Comparison of ENCODE assay signal across 13 cellular contexts in genomic region chr1:10734900-10735602, GRCh38.
DNase-seq lines count a peak whose midpoint lies in the region; ATAC-seq and TF ChIP-seq lines count a peak whose summit lies in the region.
"Had no signal": no experiment of that assay in that cellular context is flagged by ENCODE, and none has a peak within 500 bp of the region (broad histone marks: within the 10 kb centered on the region; RNA-seq: fewer than 3 reads in every experiment).

No MANE protein-coding gene starts in this region.

- no peak for TF ChIP-seq CTCF in coronary artery (IDR thresholded peaks at IDR 0.05)

- DNase-seq in NCI-H345 (lab: John Stamatoyannopoulos, UW) (peak; percentile 16), NCI-H345 treated with DMSO at 0.1 percent for 48 hours (lab: John Stamatoyannopoulos, UW; ENCODE audit: unreplicated experiment) (no peak), iPS-NIHi11 (ENCODE audit: low spot score) (peak; percentile 78), superior temporal gyrus (ENCODE audit: extremely low spot score) (peak; percentile 13), coronary artery (ENCODE audit: low spot score) (no peak)
- no peak for DNase-seq in activated effector memory CD4-positive, alpha-beta T cell treated with Interleukin-2 at 50 U/mL for 16 hours
- DNase-seq: activated CD8-positive, alpha-beta memory T cell treated with anti-CD3 and anti-CD28 coated beads, Interleukin-2, amount 10 ng/mL, durations not matched to agents 7 days and 5 days; T1000; transverse colon had no signal

- no peak overlapping the region for H3K27ac ChIP-seq in coronary artery
- H3K27ac ChIP-seq: gastroesophageal sphincter, transverse colon had no signal

- no peak overlapping the region for H3K4me3 ChIP-seq in coronary artery
- H3K4me3 ChIP-seq: gastroesophageal sphincter, transverse colon had no signal

- ATAC-seq in SK-N-SH treated with all-trans-retinoic acid at 6 μM for 48 hours: peak; percentile 34
- no peak for ATAC-seq in HG02981 (IDR thresholded peaks at IDR 0.05; ENCODE audit: unreplicated experiment)
- ATAC-seq: activated CD8-positive, alpha-beta memory T cell treated with anti-CD3 and anti-CD28 coated beads, Interleukin-2, amount 10 ng/mL, durations not matched to agents 7 days and 5 days; gastroesophageal sphincter; Panc1 had no signal

TF ChIP-seq in SK-N-SH treated with all-trans-retinoic acid at 6 μM for 48 hours, 23 proteins besides CTCF, POLR2A, EP300 and RAD21:
- no peak for TF ChIP-seq TOX (CRISPR knock-in tag; IDR thresholded peaks at IDR 0.05; ENCODE audit: borderline replicate concordance)
- no peak for TF ChIP-seq SNAI2 (CRISPR knock-in tag; IDR thresholded peaks at IDR 0.05)
- TF ChIP-seq ZNF565 (CRISPR knock-in tag; conservative IDR thresholded peaks at IDR 0.05; ENCODE audit: low read depth): no peak
- TF ChIP-seq ZC3H10 (CRISPR knock-in tag; IDR thresholded peaks at IDR 0.05): no peak
- no peak for TF ChIP-seq OSR1 (CRISPR knock-in tag; IDR thresholded peaks at IDR 0.05)
- no peak for TF ChIP-seq BACH2 (CRISPR knock-in tag; IDR thresholded peaks at IDR 0.05; ENCODE audit: borderline replicate concordance)
- no peak for TF ChIP-seq ZNF8 (CRISPR knock-in tag; IDR thresholded peaks at IDR 0.05)
- TF ChIP-seq TCF4 (CRISPR knock-in tag; IDR thresholded peaks at IDR 0.05; ENCODE audit: borderline replicate concordance): no peak

Comparison
In these comparisons a context has a peak if more than half of its experiments do, and no peak if none do; other contexts are left out.
1. DNase-seq: peak in NCI-H345 (single experiment), iPS-NIHi11 (single experiment) and superior temporal gyrus (single experiment); none in NCI-H345 treated with DMSO at 0.1 percent for 48 hours (single experiment), coronary artery (single experiment) and activated effector memory CD4-positive, alpha-beta T cell treated with Interleukin-2 at 50 U/mL for 16 hours (single experiment).